In genomic region chr12:105468464-105468863, GRCh38 we compare ENCODE assay signal across 17 cellular contexts.
DNase-seq lines count a peak whose midpoint lies in the region; ATAC-seq, FAIRE-seq and TF ChIP-seq lines count a peak whose summit lies in the region.
"Had no signal": no experiment of that assay in that cellular context is flagged by ENCODE, and none has a peak within 500 bp of the region (broad histone marks: within the 10 kb centered on the region; RNA-seq: fewer than 3 reads in every experiment).

No MANE protein-coding gene starts in this region.

- H3K4me3 ChIP-seq in right cardiac atrium (ENCODE audit: low read length) (no peak overlapping the region), parathyroid adenoma (ENCODE audit: low read depth, low read length) (no peak overlapping the region)
- H3K4me3 ChIP-seq: A549, PC-9 had no signal

- TF ChIP-seq CTCF in chondrocyte (IDR thresholded peaks at IDR 0.05): no peak
- TF ChIP-seq CTCF in parathyroid adenoma (IDR thresholded peaks at IDR 0.05): no peak

- no peaks in the 10 kb centered on the region for H3K9me3 ChIP-seq in right cardiac atrium (ENCODE audit: control insufficient read depth, low read length)
- no peaks in the 10 kb centered on the region for H3K9me3 ChIP-seq in parathyroid adenoma (ENCODE audit: control insufficient read depth, low read length)
- H3K9me3 ChIP-seq: A549 had no signal

- H3K4me1 ChIP-seq in right cardiac atrium (ENCODE audit: control insufficient read depth, insufficient read depth, low read length) (peaks cover 5% of the 10 kb centered on the region), parathyroid adenoma (peaks cover 45% of the 10 kb centered on the region)
- H3K4me1 ChIP-seq: A549 had no signal

- no peaks in the 10 kb centered on the region for H3K27me3 ChIP-seq in right cardiac atrium (ENCODE audit: control insufficient read depth, insufficient read depth)
- no peaks in the 10 kb centered on the region for H3K27me3 ChIP-seq in parathyroid adenoma (ENCODE audit: control insufficient read depth, insufficient read depth, low read length)

- no peak overlapping the region for H3K4me3 Mint-ChIP-seq in chondrocyte (ENCODE audit: unreplicated experiment)

- ATAC-seq in right cardiac atrium (peak; percentile 54 to 74), HG02884 (IDR thresholded peaks at IDR 0.05; ENCODE audit: unreplicated experiment) (no peak)

- 35% methylated on average over 1 of the region's 1 CpG for WGBS in right cardiac atrium

- peaks cover 2% of the 10 kb centered on the region for H3K36me3 Mint-ChIP-seq in chondrocyte (ENCODE audit: low read depth)

- peak overlapping the region; percentile 64 for H2AFZ ChIP-seq in parathyroid adenoma
- H2AFZ ChIP-seq: PC-9 had no signal

- no peaks in the 10 kb centered on the region for H3K36me3 ChIP-seq in parathyroid adenoma (ENCODE audit: control insufficient read depth, insufficient read depth, low read length)

- peak overlapping the region; percentile 62 for H3K27ac Mint-ChIP-seq in chondrocyte (ENCODE audit: unreplicated experiment)

- intact Hi-C loops in right cardiac atrium (cut with DNase I): no loop called here

- no peak overlapping the region for H3K4me2 ChIP-seq in parathyroid adenoma (ENCODE audit: low read length)
- H3K4me2 ChIP-seq: A549, PC-9 had no signal

- H3K9ac ChIP-seq in parathyroid adenoma: no peak overlapping the region

- H3K4me1 Mint-ChIP-seq in chondrocyte (ENCODE audit: low read depth): peaks cover 9% of the 10 kb centered on the region

- H3K9me3 Mint-ChIP-seq in chondrocyte (ENCODE audit: low read depth): peaks cover 3% of the 10 kb centered on the region

- FAIRE-seq in G401.6 (lab: Jason Lieb, UNC): peak; percentile 17
- FAIRE-seq: A549, H54 had no signal

- DNase-seq in chondrocyte (ENCODE audit: low spot score) (no peak), right cardiac atrium (no peak), cerebellar cortex (ENCODE audit: low spot score) (no peak), DMS153 treated with DMSO at 0.1 percent for 48 hours (lab: John Stamatoyannopoulos, UW; ENCODE audit: unreplicated experiment) (no peak)
- no peak for DNase-seq in activated naive CD4-positive, alpha-beta T cell (lab: John Stamatoyannopoulos, UW)
- DNase-seq: COR-L47, DMS153, NCI-H146, NCI-H2107, NCI-H345, PC-9 had no signal

- H3K27me3 Mint-ChIP-seq in chondrocyte (ENCODE audit: low read depth): no peaks in the 10 kb centered on the region

- no peaks in the 10 kb centered on the region for H3K79me2 ChIP-seq in parathyroid adenoma

- H3K27ac ChIP-seq in right cardiac atrium (ENCODE audit: low read length) (peak overlapping the region; percentile 57), parathyroid adenoma (peak overlapping the region; percentile 62)
- H3K27ac ChIP-seq: A549, C4-2B, PC-9 had no signal
